29 cellular contexts compared by ENCODE assay signal in genomic region chr10:79352035-79352595, GRCh38. TPM values are rescaled to one million over a fixed set of nuclear protein-coding genes. Genes with fewer than 3 reads are reported as not detected.
DNase-seq lines count a peak whose midpoint lies in the region; ATAC-seq and TF ChIP-seq lines count a peak whose summit lies in the region.
"Had no signal": no experiment of that assay in that cellular context is flagged by ENCODE, and none has a peak within 500 bp of the region (broad histone marks: within the 10 kb centered on the region; RNA-seq: fewer than 3 reads in every experiment).

No MANE protein-coding gene starts in this region.

- no peaks in the 10 kb centered on the region for H3K9me3 Mint-ChIP-seq in activated naive CD8-positive, alpha-beta T cell (ENCODE audit: low read depth)
- H3K9me3 Mint-ChIP-seq: activated naive CD4-positive, alpha-beta T cell treated with anti-CD3 and anti-CD28 coated beads, Interleukin-2, amount 10 ng/mL, durations not matched to agents 7 days and 5 days; effector memory CD8-positive, alpha-beta T cell; HFFc6; neural progenitor cell had no signal

- peaks cover 38% of the 10 kb centered on the region for H3K79me2 ChIP-seq in DND-41 (ENCODE audit: insufficient read depth, low read length)

- H2BK5ac ChIP-seq in neuronal stem cell (ENCODE audit: low read length) = no peak overlapping the region

- peaks cover 26% of the 10 kb centered on the region for H3K4me1 Mint-ChIP-seq in activated naive CD8-positive, alpha-beta T cell (ENCODE audit: low read depth)

- peaks cover 23% of the 10 kb centered on the region for H3K36me3 Mint-ChIP-seq in activated naive CD8-positive, alpha-beta T cell

- H3K9me3 ChIP-seq in DND-41 (ENCODE audit: insufficient read depth, low read length, severe bottlenecking) (no peaks in the 10 kb centered on the region), neuronal stem cell (replicated peaks in 1 of 2; ENCODE audit: control insufficient read depth in 2 of 2, insufficient read depth in 1 of 2, low read depth in 1 of 2, low read length in 2 of 2) (no peaks in the 10 kb centered on the region)
- H3K9me3 ChIP-seq: colonic mucosa, lower lobe of right lung, mucosa of descending colon, prostate gland, sigmoid colon, suprapubic skin had no signal

- H4K8ac ChIP-seq in neuronal stem cell (ENCODE audit: low read depth, low read length) = no peak overlapping the region

- no peak overlapping the region for H2BK120ac ChIP-seq in neuronal stem cell (ENCODE audit: low read depth, low read length)

- H3K14ac ChIP-seq in neuronal stem cell (ENCODE audit: low read length) = no peak overlapping the region

- no peak overlapping the region for H3K4me3 Mint-ChIP-seq in activated naive CD8-positive, alpha-beta T cell
- H3K4me3 Mint-ChIP-seq: activated naive CD4-positive, alpha-beta T cell treated with anti-CD3 and anti-CD28 coated beads, Interleukin-2, amount 10 ng/mL, durations not matched to agents 7 days and 5 days; effector memory CD8-positive, alpha-beta T cell; HFFc6; neural progenitor cell had no signal

- H3K27me3 Mint-ChIP-seq in activated naive CD8-positive, alpha-beta T cell = no peaks in the 10 kb centered on the region
- H3K27me3 Mint-ChIP-seq: activated naive CD4-positive, alpha-beta T cell treated with anti-CD3 and anti-CD28 coated beads, Interleukin-2, amount 10 ng/mL, durations not matched to agents 7 days and 5 days; effector memory CD8-positive, alpha-beta T cell had no signal

- no peak overlapping the region for H2BK12ac ChIP-seq in neuronal stem cell (ENCODE audit: low read length)

- no peak for DNase-seq in DND-41
- peak; percentile 6 for DNase-seq in GM20000 (ENCODE audit: low spot score)
- no peak for DNase-seq in neuronal stem cell (ENCODE audit: low spot score)
- no peak for DNase-seq in NCI-H128 (lab: John Stamatoyannopoulos, UW; ENCODE audit: unreplicated experiment)
- no peak for DNase-seq in cerebellum (ENCODE audit: low spot score)
- DNase-seq: activated CD4-positive, alpha-beta T cell treated with anti-CD3 and anti-CD28 coated beads for 1 hour; activated CD8-positive, alpha-beta memory T cell treated with anti-CD3 and anti-CD28 coated beads for 24 hours; activated naive CD4-positive, alpha-beta T cell treated with anti-CD3 and anti-CD28 coated beads, Interleukin-2, amount 10 ng/mL, durations not matched to agents 7 days and 5 days; colonic mucosa; DMS79; effector memory CD8-positive, alpha-beta T cell; erythroblast; GF-D8; HFFc6; lower lobe of right lung; mucosa of descending colon; NCI-H1048; NCI-H2029; NCI-H226; SIG-M5; sigmoid colon; stimulated activated CD4-positive, alpha-beta T cell treated with anti-CD3 and anti-CD28 coated beads, Interleukin-4, amount 100 ng/mL, for 24 hours; stimulated activated naive CD4-positive, alpha-beta T cell had no signal

- H3K4me2 ChIP-seq in DND-41 (ENCODE audit: insufficient read depth, low read length) = 0 out of 2 replicates have a peak overlapping the region, but pooled peaks have one; percentile 2
- H3K4me2 ChIP-seq in neuronal stem cell (ENCODE audit: insufficient read depth, low read length, poor library complexity, severe bottlenecking) = no peak overlapping the region
- H3K4me2 ChIP-seq: neural progenitor cell had no signal

- H2BK15ac ChIP-seq in neuronal stem cell (ENCODE audit: low read length) = no peak overlapping the region

- no peak overlapping the region for H3K4me3 ChIP-seq in DND-41 (ENCODE audit: low read depth in 1 of 2, low read length in 2 of 2)
- H3K4me3 ChIP-seq in neuronal stem cell (ENCODE audit: low read length in 2 of 2) = no peak overlapping the region
- H3K4me3 ChIP-seq: BLaER1 treated with 17β-estradiol and CSF1 and Interleukin-3, amounts not matched to agents 10 nM and 100 nM; colonic mucosa; lower lobe of right lung; mucosa of descending colon; neural progenitor cell; prostate gland; sigmoid colon; suprapubic skin had no signal

- H3K27ac Mint-ChIP-seq in activated naive CD8-positive, alpha-beta T cell = peak overlapping the region; percentile 58
- H3K27ac Mint-ChIP-seq: HFFc6, neural progenitor cell had no signal

- H3K9ac ChIP-seq in DND-41 (ENCODE audit: low read depth, low read length) (no peak overlapping the region), neuronal stem cell (ENCODE audit: low read depth, low read length, poor library complexity) (peak overlapping the region; percentile 9)
- H3K9ac ChIP-seq: neural progenitor cell had no signal

- H3K79me1 ChIP-seq in neuronal stem cell (ENCODE audit: low read depth, low read length) = peaks cover 11% of the 10 kb centered on the region

- no peak overlapping the region for H4K91ac ChIP-seq in neuronal stem cell (ENCODE audit: low read depth, low read length, poor library complexity)

- H3K27ac ChIP-seq in DND-41 (ENCODE audit: low read length) (no peak overlapping the region), neuronal stem cell (replicated peaks; ENCODE audit: low read length) (no peak overlapping the region)
- H3K27ac ChIP-seq: colonic mucosa, lower lobe of right lung, neural progenitor cell, prostate gland, sigmoid colon, suprapubic skin had no signal

- H3K36me3 ChIP-seq in DND-41 (ENCODE audit: insufficient read depth, low read length) = peaks cover 77% of the 10 kb centered on the region
- peaks cover 45 to 78% of the 10 kb centered on the region in 2 donors for H3K36me3 ChIP-seq in neuronal stem cell (replicated peaks in 1 of 2; ENCODE audit: control insufficient read depth in 2 of 2, insufficient read depth in 2 of 2, low read length in 2 of 2)
- H3K36me3 ChIP-seq: neural progenitor cell had no signal

- peaks cover 71% of the 10 kb centered on the region for H4K20me1 ChIP-seq in DND-41 (ENCODE audit: insufficient read depth, low read length)

- H3K4me1 ChIP-seq in DND-41 (ENCODE audit: insufficient read depth, low read length) = peaks cover 35% of the 10 kb centered on the region
- H3K4me1 ChIP-seq in neuronal stem cell (ENCODE audit: control insufficient read depth in 2 of 2, insufficient read depth in 1 of 2, low read depth in 1 of 2, low read length in 2 of 2) = peaks cover 8 to 9% of the 10 kb centered on the region in 2 donors
- H3K4me1 ChIP-seq: prostate gland had no signal

- no peak overlapping the region for H3K18ac ChIP-seq in neuronal stem cell (ENCODE audit: low read length)

- no peak for TF ChIP-seq CTCF in DND-41 (IDR thresholded peaks at IDR 0.05; ENCODE audit: borderline replicate concordance, extremely low read depth, low read length, poor library complexity, severe bottlenecking)
- no peak for TF ChIP-seq CTCF in GM20000 (IDR thresholded peaks at IDR 0.05; ENCODE audit: extremely low read depth, missing control alignments)

- no peak overlapping the region for H3K23ac ChIP-seq in neuronal stem cell (ENCODE audit: low read depth, low read length, poor library complexity)

- no peak overlapping the region for H2AFZ ChIP-seq in DND-41 (ENCODE audit: low read depth, low read length)
- H2AFZ ChIP-seq in neuronal stem cell (ENCODE audit: low read length) = no peak overlapping the region
- H2AFZ ChIP-seq: neural progenitor cell had no signal

- no CpG with 5 or more reads among the region's 8 CpGs for WGBS in neuronal stem cell (ENCODE audit: extremely low coverage in 2 of 2, insufficient read length in 2 of 2, insufficient replicate concordance in 1 of 2), 2 donors

- no peak overlapping the region for H2AK5ac ChIP-seq in neuronal stem cell (ENCODE audit: low read depth, low read length)

- no peak for ATAC-seq in DND-41 (ENCODE audit: insufficient read depth, low read depth)
- no peak for ATAC-seq in HG03442 (IDR thresholded peaks at IDR 0.05; ENCODE audit: unreplicated experiment)
- ATAC-seq: effector memory CD8-positive, alpha-beta T cell; lower lobe of right lung; mucosa of descending colon had no signal

- H3K27me3 ChIP-seq in DND-41 (ENCODE audit: insufficient read depth, low read length, poor library complexity) (no peaks in the 10 kb centered on the region), neuronal stem cell (ENCODE audit: control insufficient read depth in 3 of 3, insufficient read depth in 3 of 3, low read depth in 1 of 3, low read length in 3 of 3) (no peaks in the 10 kb centered on the region)
- H3K27me3 ChIP-seq: BLaER1 treated with 17β-estradiol and CSF1 and Interleukin-3, amounts not matched to agents 10 nM and 100 nM; colonic mucosa; neural progenitor cell; sigmoid colon; suprapubic skin had no signal

- no peak overlapping the region for H3K4ac ChIP-seq in neuronal stem cell (ENCODE audit: low read length)

RNA-seq across cellular contexts. Expression of gene PPIF, which starts 4.8 kb away (rescaled TPM):
- 42.1 TPM for polyA plus RNA-seq in neuronal stem cell (2013, experiment 1 of 2)
- polyA plus RNA-seq in neuronal stem cell (2013, experiment 2 of 2) = 42.3 TPM
- total RNA-seq in cerebellum = 10.9 TPM
